Comparison of ENCODE assay signal across 28 cellular contexts in the genomic region with DNA sequence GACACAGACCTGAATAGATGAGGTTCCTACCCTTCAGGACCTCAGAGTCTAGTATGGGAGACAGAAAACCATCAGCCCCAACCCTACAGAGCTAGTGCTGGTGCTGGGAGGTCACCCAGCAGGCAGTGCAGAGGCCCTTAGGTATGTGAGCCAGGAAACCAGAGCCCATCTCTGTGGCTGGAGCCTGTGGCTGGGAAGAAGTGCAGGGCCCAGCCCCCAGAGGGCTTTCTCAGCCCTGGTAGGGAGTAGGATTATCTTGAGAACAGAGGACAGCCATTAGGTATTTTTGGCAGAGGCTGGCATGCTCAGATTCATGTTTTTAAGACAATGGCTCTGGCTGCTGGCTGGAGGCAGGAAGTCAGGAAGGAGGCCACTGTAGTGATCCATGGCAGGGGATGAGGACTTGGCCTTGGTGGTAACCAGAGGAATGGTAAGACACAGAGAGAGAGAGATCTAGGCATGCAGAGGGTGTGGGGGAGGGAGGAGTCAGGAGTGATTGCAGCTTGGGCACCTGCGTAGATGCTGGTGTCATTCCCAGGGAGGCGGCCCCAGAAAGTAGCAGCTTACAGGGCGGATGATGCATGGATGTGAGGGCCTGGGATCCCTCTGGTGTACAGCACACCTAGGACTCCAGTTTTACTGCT.
DNase-seq lines count a peak whose midpoint lies in the region; ATAC-seq and TF ChIP-seq lines count a peak whose summit lies in the region.
"Had no signal": no experiment of that assay in that cellular context is flagged by ENCODE, and none has a peak within 500 bp of the region (broad histone marks: within the 10 kb centered on the region; RNA-seq: fewer than 3 reads in every experiment).

No MANE protein-coding gene starts in this region.

- DNase-seq in GM23338 (ENCODE audit: low spot score) (peak; percentile 11), body of pancreas (no peak), iPS-NIHi11 (ENCODE audit: low spot score) (peak; percentile 34), NCI-H510A treated with DMSO at 0.1 percent for 48 hours (lab: John Stamatoyannopoulos, UW) (no peak)
- peak in 1 of 2 donors; percentile 20 for DNase-seq in stimulated activated effector memory CD8-positive, alpha-beta T cell treated with anti-CD3 and anti-CD28 coated beads, Interleukin-12 subunit alpha, Interleukin-12 subunit beta, amount 100 ng/mL, for 72 hours (ENCODE audit: low spot score in 2 of 2)
- DNase-seq: AML-193; CD4-positive, alpha-beta memory T cell; COR-L47; DMS 273 treated with DMSO at 0.1 percent for 48 hours; EL; GF-D8; HFFc6; IMR-90; KG1; NCI-H1048; NCI-H1417 treated with DMSO at 0.1 percent for 48 hours; NCI-H1694 treated with DMSO at 0.1 percent for 48 hours; NCI-H2081; NCI-H2227 treated with DMSO at 0.1 percent for 48 hours; NCI-H69; Right ventricle myocardium superior; RPMI8226 had no signal

- no peaks in the 10 kb centered on the region for H3K9me3 Mint-ChIP-seq in GM23338
- no peaks in the 10 kb centered on the region for H3K9me3 Mint-ChIP-seq in stimulated activated effector memory CD8-positive, alpha-beta T cell treated with anti-CD3 and anti-CD28 coated beads, Interleukin-12 subunit alpha, Interleukin-12 subunit beta, amount 100 ng/mL, for 72 hours
- H3K9me3 Mint-ChIP-seq: CD4-positive, alpha-beta memory T cell; HFFc6 had no signal

- TF ChIP-seq EP300 in gastroesophageal sphincter (IDR thresholded peaks at IDR 0.05), result no peak

- H3K27ac Mint-ChIP-seq in GM23338, result peak overlapping the region; percentile 37; the same call in 1 of the 2 replicates
- no peak overlapping the region for H3K27ac Mint-ChIP-seq in stimulated activated effector memory CD8-positive, alpha-beta T cell treated with anti-CD3 and anti-CD28 coated beads, Interleukin-12 subunit alpha, Interleukin-12 subunit beta, amount 100 ng/mL, for 72 hours
- H3K27ac Mint-ChIP-seq: CD4-positive, alpha-beta memory T cell had no signal

- TF ChIP-seq POLR2A in body of pancreas (IDR thresholded peaks at IDR 0.05) (no peak), gastroesophageal sphincter (IDR thresholded peaks at IDR 0.05) (no peak)

- H3K27me3 ChIP-seq in GM23338 (ENCODE audit: insufficient read depth), result no peaks in the 10 kb centered on the region
- no peaks in the 10 kb centered on the region for H3K27me3 ChIP-seq in body of pancreas
- H3K27me3 ChIP-seq in gastroesophageal sphincter, result no peaks in the 10 kb centered on the region
- H3K27me3 ChIP-seq: BLaER1 treated with 17β-estradiol and CSF1 and Interleukin-3, amounts not matched to agents 10 nM and 100 nM had no signal

- H3K36me3 ChIP-seq in GM23338 (ENCODE audit: insufficient read depth) (no peaks in the 10 kb centered on the region), body of pancreas (replicated peaks in 1 of 2; ENCODE audit: insufficient read depth in 1 of 2, low read depth in 2 of 2) (no peaks in the 10 kb centered on the region), gastroesophageal sphincter (no peaks in the 10 kb centered on the region)
- H3K36me3 ChIP-seq: BLaER1 treated with 17β-estradiol and CSF1 and Interleukin-3, amounts not matched to agents 10 nM and 100 nM; HAP-1 had no signal

- no peaks in the 10 kb centered on the region for H4K20me1 ChIP-seq in GM23338 (replicated peaks; ENCODE audit: insufficient read depth)
- H4K20me1 ChIP-seq: BLaER1 treated with 17β-estradiol and CSF1 and Interleukin-3, amounts not matched to agents 10 nM and 100 nM had no signal

- no peak overlapping the region for H2AFZ ChIP-seq in GM23338

- ATAC-seq in GM23338, result peak; percentile 82
- no peak for ATAC-seq in body of pancreas
- peak; percentile 14 for ATAC-seq in stimulated activated effector memory CD8-positive, alpha-beta T cell treated with anti-CD3 and anti-CD28 coated beads, Interleukin-12 subunit alpha, Interleukin-12 subunit beta, amount 100 ng/mL, for 72 hours
- no peak for ATAC-seq in GM21381 (IDR thresholded peaks at IDR 0.05; ENCODE audit: unreplicated experiment)
- ATAC-seq in GM21367 (IDR thresholded peaks at IDR 0.05; ENCODE audit: unreplicated experiment), result no peak
- ATAC-seq in gastroesophageal sphincter, result no peak
- ATAC-seq: A549 had no signal

- no peak overlapping the region for H3K4me2 ChIP-seq in GM23338
- H3K4me2 ChIP-seq: BLaER1 treated with 17β-estradiol and CSF1 and Interleukin-3, amounts not matched to agents 10 nM and 100 nM had no signal

- WGBS in body of pancreas, 2 donors, result 90 to 94% methylated on average over 2 to 3 of the region's 3 CpGs
- 67 to 87% methylated on average over 1 to 3 of the region's 3 CpGs for WGBS in gastroesophageal sphincter (ENCODE audit: low coverage in 1 of 2), 2 donors

- no peaks in the 10 kb centered on the region for H3K4me1 ChIP-seq in GM23338 (ENCODE audit: insufficient read depth)
- peaks cover 32% of the 10 kb centered on the region for H3K4me1 ChIP-seq in body of pancreas
- no peaks in the 10 kb centered on the region for H3K4me1 ChIP-seq in gastroesophageal sphincter
- H3K4me1 ChIP-seq: BLaER1 treated with 17β-estradiol and CSF1 and Interleukin-3, amounts not matched to agents 10 nM and 100 nM; HAP-1 had no signal

- H3K27me3 Mint-ChIP-seq in GM23338 (ENCODE audit: insufficient read depth, low read depth, poor library complexity), result peaks cover 8% of the 10 kb centered on the region
- H3K27me3 Mint-ChIP-seq: CD4-positive, alpha-beta memory T cell had no signal

- H3K36me3 Mint-ChIP-seq in GM23338 (ENCODE audit: low read depth), result no peaks in the 10 kb centered on the region
- H3K36me3 Mint-ChIP-seq in stimulated activated effector memory CD8-positive, alpha-beta T cell treated with anti-CD3 and anti-CD28 coated beads, Interleukin-12 subunit alpha, Interleukin-12 subunit beta, amount 100 ng/mL, for 72 hours, result no peaks in the 10 kb centered on the region
- H3K36me3 Mint-ChIP-seq: CD4-positive, alpha-beta memory T cell had no signal

- H3K4me3 ChIP-seq in GM23338 (no peak overlapping the region), body of pancreas (no peak overlapping the region), gastroesophageal sphincter (no peak overlapping the region)
- H3K4me3 ChIP-seq: A549; BLaER1 treated with 17β-estradiol and CSF1 and Interleukin-3, amounts not matched to agents 10 nM and 100 nM; HAP-1 had no signal

- TF ChIP-seq CTCF in GM23338 (conservative IDR thresholded peaks at IDR 0.05; ENCODE audit: low read depth in 2 of 2) (no peak), body of pancreas (IDR thresholded peaks at IDR 0.05) (no peak), gastroesophageal sphincter (IDR thresholded peaks at IDR 0.05) (no peak)

- H3K9me2 ChIP-seq in GM23338 (ENCODE audit: insufficient read depth), result no peaks in the 10 kb centered on the region

- H3K4me1 Mint-ChIP-seq in GM23338, result peaks cover 7% of the 10 kb centered on the region
- H3K4me1 Mint-ChIP-seq in stimulated activated effector memory CD8-positive, alpha-beta T cell treated with anti-CD3 and anti-CD28 coated beads, Interleukin-12 subunit alpha, Interleukin-12 subunit beta, amount 100 ng/mL, for 72 hours, result no peaks in the 10 kb centered on the region
- H3K4me1 Mint-ChIP-seq: CD4-positive, alpha-beta memory T cell had no signal

- intact Hi-C loops in body of pancreas (cut with DNase I), result no loop called here

- no peaks in the 10 kb centered on the region for H3K9me3 ChIP-seq in body of pancreas
- H3K9me3 ChIP-seq in gastroesophageal sphincter, result no peaks in the 10 kb centered on the region
- H3K9me3 ChIP-seq: A549; BLaER1 treated with 17β-estradiol and CSF1 and Interleukin-3, amounts not matched to agents 10 nM and 100 nM; HAP-1 had no signal

- no peaks in the 10 kb centered on the region for H3F3A ChIP-seq in GM23338 (replicated peaks; ENCODE audit: low read depth)

- no peaks in the 10 kb centered on the region for H3K79me2 ChIP-seq in GM23338 (replicated peaks; ENCODE audit: insufficient read depth)

- H3K27ac ChIP-seq in GM23338 (ENCODE audit: low read depth), result no peak overlapping the region
- H3K27ac ChIP-seq in body of pancreas, result peak overlapping the region; percentile 55 to 76 (median 68)
- H3K27ac ChIP-seq in gastroesophageal sphincter, result no peak overlapping the region
- H3K27ac ChIP-seq: A549; BLaER1 treated with 17β-estradiol and CSF1 and Interleukin-3, amounts not matched to agents 10 nM and 100 nM had no signal

- no peak overlapping the region for H3K4me3 Mint-ChIP-seq in GM23338
- H3K4me3 Mint-ChIP-seq in stimulated activated effector memory CD8-positive, alpha-beta T cell treated with anti-CD3 and anti-CD28 coated beads, Interleukin-12 subunit alpha, Interleukin-12 subunit beta, amount 100 ng/mL, for 72 hours, result no peak overlapping the region
- H3K4me3 Mint-ChIP-seq: CD4-positive, alpha-beta memory T cell; HFFc6 had no signal

TF ChIP-seq in GM23338, 12 proteins besides CTCF, POLR2A, EP300 and RAD21 (continues in another document):
- TF ChIP-seq ZNF331 (CRISPR knock-in tag; IDR thresholded peaks at IDR 0.05; ENCODE audit: low read depth) (no peak), EZH2phosphoT487 (IDR thresholded peaks at IDR 0.05; ENCODE audit: unreplicated experiment) (no peak), CREB1 (CRISPR knock-in tag; IDR thresholded peaks at IDR 0.05; ENCODE audit: low read depth) (no peak), JUNB (IDR thresholded peaks at IDR 0.05; ENCODE audit: unreplicated experiment) (no peak)
- TF ChIP-seq, protein P1, sequence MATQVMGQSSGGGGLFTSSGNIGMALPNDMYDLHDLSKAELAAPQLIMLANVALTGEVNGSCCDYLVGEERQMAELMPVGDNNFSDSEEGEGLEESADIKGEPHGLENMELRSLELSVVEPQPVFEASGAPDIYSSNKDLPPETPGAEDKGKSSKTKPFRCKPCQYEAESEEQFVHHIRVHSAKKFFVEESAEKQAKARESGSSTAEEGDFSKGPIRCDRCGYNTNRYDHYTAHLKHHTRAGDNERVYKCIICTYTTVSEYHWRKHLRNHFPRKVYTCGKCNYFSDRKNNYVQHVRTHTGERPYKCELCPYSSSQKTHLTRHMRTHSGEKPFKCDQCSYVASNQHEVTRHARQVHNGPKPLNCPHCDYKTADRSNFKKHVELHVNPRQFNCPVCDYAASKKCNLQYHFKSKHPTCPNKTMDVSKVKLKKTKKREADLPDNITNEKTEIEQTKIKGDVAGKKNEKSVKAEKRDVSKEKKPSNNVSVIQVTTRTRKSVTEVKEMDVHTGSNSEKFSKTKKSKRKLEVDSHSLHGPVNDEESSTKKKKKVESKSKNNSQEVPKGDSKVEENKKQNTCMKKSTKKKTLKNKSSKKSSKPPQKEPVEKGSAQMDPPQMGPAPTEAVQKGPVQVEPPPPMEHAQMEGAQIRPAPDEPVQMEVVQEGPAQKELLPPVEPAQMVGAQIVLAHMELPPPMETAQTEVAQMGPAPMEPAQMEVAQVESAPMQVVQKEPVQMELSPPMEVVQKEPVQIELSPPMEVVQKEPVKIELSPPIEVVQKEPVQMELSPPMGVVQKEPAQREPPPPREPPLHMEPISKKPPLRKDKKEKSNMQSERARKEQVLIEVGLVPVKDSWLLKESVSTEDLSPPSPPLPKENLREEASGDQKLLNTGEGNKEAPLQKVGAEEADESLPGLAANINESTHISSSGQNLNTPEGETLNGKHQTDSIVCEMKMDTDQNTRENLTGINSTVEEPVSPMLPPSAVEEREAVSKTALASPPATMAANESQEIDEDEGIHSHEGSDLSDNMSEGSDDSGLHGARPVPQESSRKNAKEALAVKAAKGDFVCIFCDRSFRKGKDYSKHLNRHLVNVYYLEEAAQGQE (IDR thresholded peaks at IDR 0.05; ENCODE audit: unreplicated experiment), result no peak

Comparison
In these comparisons a context has a peak if more than half of its experiments do, and no peak if none do; other contexts are left out.
1. ATAC-seq: peak in GM23338 (single experiment) and stimulated activated effector memory CD8-positive, alpha-beta T cell treated with anti-CD3 and anti-CD28 coated beads, Interleukin-12 subunit alpha, Interleukin-12 subunit beta, amount 100 ng/mL, for 72 hours (single experiment); none in body of pancreas (single experiment), GM21381 (single experiment), GM21367 (single experiment) and gastroesophageal sphincter (single experiment).
2. DNase-seq: peak in GM23338 (single experiment) and iPS-NIHi11 (single experiment); none in body of pancreas (0 of 4) and NCI-H510A treated with DMSO at 0.1 percent for 48 hours (single experiment).
3. H3K27ac ChIP-seq: peak in body of pancreas (4 of 4); none in GM23338 (single experiment) and gastroesophageal sphincter (0 of 4).